12 cellular contexts compared by ENCODE assay signal in the genomic region with DNA sequence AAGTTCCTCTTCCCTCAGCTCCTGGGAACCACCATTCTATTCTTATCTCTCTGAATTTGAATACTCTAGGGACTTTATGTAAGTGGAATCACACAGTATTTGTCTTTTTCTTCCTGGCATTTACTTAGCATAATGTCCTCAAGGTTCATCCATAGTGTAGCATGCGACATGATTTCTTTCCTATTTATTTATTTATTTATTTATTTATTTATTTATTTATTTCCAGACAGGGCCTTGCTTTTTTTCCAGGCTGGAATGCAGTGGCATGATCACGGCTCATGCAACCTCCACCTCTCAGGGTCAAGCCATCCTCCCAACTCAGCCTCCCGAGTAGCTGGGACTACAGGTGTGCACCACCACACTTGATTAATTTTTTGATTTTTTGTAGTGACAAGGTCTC.
A peak's percentile ranks its signal among the peaks of the same experiment; 100 is the strongest.
DNase-seq lines count a peak whose midpoint lies in the region; ATAC-seq and TF ChIP-seq lines count a peak whose summit lies in the region.
"Had no signal": no experiment of that assay in that cellular context is flagged by ENCODE, and none has a peak within 500 bp of the region (broad histone marks: within the 10 kb centered on the region; RNA-seq: fewer than 3 reads in every experiment).

No MANE protein-coding gene starts in this region.

- no peak overlapping the region for H3K4me3 Mint-ChIP-seq in CD8-positive, alpha-beta T cell
- H3K4me3 Mint-ChIP-seq: CD14-positive monocyte; CD8-positive, alpha-beta memory T cell had no signal

- H3K79me1 ChIP-seq in trophoblast cell (ENCODE audit: low read length), result no peaks in the 10 kb centered on the region

- H3K9me3 ChIP-seq in AG04450 (ENCODE audit: control insufficient read depth, insufficient read depth, low read length), result no peaks in the 10 kb centered on the region
- no peaks in the 10 kb centered on the region for H3K9me3 ChIP-seq in hepatocyte (ENCODE audit: low read depth)
- H3K9me3 ChIP-seq in trophoblast cell (ENCODE audit: insufficient read depth, low read depth, low read length), result no peaks in the 10 kb centered on the region
- no peaks in the 10 kb centered on the region for H3K9me3 ChIP-seq in CD8-positive, alpha-beta T cell (ENCODE audit: low read length)

- H3K23ac ChIP-seq in trophoblast cell (ENCODE audit: low read length), result no peak overlapping the region

- H3K4me1 ChIP-seq in KMS-11 (ENCODE audit: low read depth, poor library complexity, severe bottlenecking), result peaks cover 21% of the 10 kb centered on the region
- peaks cover 6% of the 10 kb centered on the region for H3K4me1 ChIP-seq in hepatocyte (ENCODE audit: insufficient read depth)
- peaks cover 4 to 10% of the 10 kb centered on the region in 2 experiments for H3K4me1 ChIP-seq in trophoblast cell (ENCODE audit: control insufficient read depth in 1 of 2, insufficient read depth in 2 of 2, low read length in 2 of 2)
- no peaks in the 10 kb centered on the region for H3K4me1 ChIP-seq in CD8-positive, alpha-beta T cell (ENCODE audit: insufficient read depth, low read length)

- intact Hi-C loops in CD8-positive, alpha-beta T cell (cut with DNase I, micrococcal nuclease), result no loop called here

- no peak overlapping the region for H4K12ac ChIP-seq in trophoblast cell (ENCODE audit: low read depth, low read length)

- H2BK12ac ChIP-seq in trophoblast cell (ENCODE audit: low read length), result peak overlapping the region; percentile 67

- H3K4me1 Mint-ChIP-seq in CD8-positive, alpha-beta T cell (ENCODE audit: low read depth), result no peaks in the 10 kb centered on the region

- H3K79me2 ChIP-seq in KMS-11 (ENCODE audit: insufficient read depth, low read depth), result no peaks in the 10 kb centered on the region
- no peaks in the 10 kb centered on the region for H3K79me2 ChIP-seq in hepatocyte
- H3K79me2 ChIP-seq in trophoblast cell (ENCODE audit: control insufficient read depth, insufficient read depth, low read length, poor library complexity), result no peaks in the 10 kb centered on the region

- no peaks in the 10 kb centered on the region for H3K9me3 Mint-ChIP-seq in CD8-positive, alpha-beta T cell
- H3K9me3 Mint-ChIP-seq: CD14-positive monocyte; CD8-positive, alpha-beta memory T cell had no signal

- no peak overlapping the region for H3K4ac ChIP-seq in trophoblast cell (ENCODE audit: low read depth, low read length)

- H3K14ac ChIP-seq in trophoblast cell (ENCODE audit: low read length), result no peak overlapping the region

- H2BK5ac ChIP-seq in trophoblast cell (ENCODE audit: low read depth, low read length, poor library complexity), result no peak overlapping the region

- WGBS in hepatocyte (ENCODE audit: low lambda C conversion rate, missing lambda C conversion rate), result 97% methylated on average over 3 of the region's 3 CpGs
- no CpG with 5 or more reads among the region's 3 CpGs for WGBS in trophoblast cell (ENCODE audit: extremely low coverage, insufficient coverage, insufficient read length)

- H3K36me3 Mint-ChIP-seq in CD8-positive, alpha-beta T cell, result no peaks in the 10 kb centered on the region
- H3K36me3 Mint-ChIP-seq: CD14-positive monocyte; CD8-positive, alpha-beta memory T cell had no signal

- no peaks in the 10 kb centered on the region for H3K9me2 ChIP-seq in hepatocyte (replicated peaks; ENCODE audit: insufficient read depth)

- no peak overlapping the region for H3K18ac ChIP-seq in trophoblast cell (ENCODE audit: low read length)

- H4K8ac ChIP-seq in trophoblast cell (ENCODE audit: low read depth, low read length), result no peak overlapping the region

- no peak for ATAC-seq in CD8-positive, alpha-beta T cell
- no peak for ATAC-seq in GM18907 (IDR thresholded peaks at IDR 0.05; ENCODE audit: unreplicated experiment)

- H3K27ac Mint-ChIP-seq in CD8-positive, alpha-beta T cell, result no peak overlapping the region
- H3K27ac Mint-ChIP-seq: CD14-positive monocyte; CD8-positive, alpha-beta memory T cell had no signal

- H3K4me2 ChIP-seq in KMS-11 (0 out of 2 replicates have a peak overlapping the region, but pooled peaks have one; percentile 37), hepatocyte (no peak overlapping the region), trophoblast cell (ENCODE audit: low read length) (no peak overlapping the region)

- H3K27me3 ChIP-seq in AG04450 (ENCODE audit: control insufficient read depth, insufficient read depth, low read length), result no peaks in the 10 kb centered on the region
- H3K27me3 ChIP-seq in KMS-11 (ENCODE audit: insufficient read depth, low read depth), result no peaks in the 10 kb centered on the region
- no peaks in the 10 kb centered on the region for H3K27me3 ChIP-seq in hepatocyte
- H3K27me3 ChIP-seq in trophoblast cell (ENCODE audit: insufficient read depth, low read length), result no peaks in the 10 kb centered on the region
- no peaks in the 10 kb centered on the region for H3K27me3 ChIP-seq in CD8-positive, alpha-beta T cell (ENCODE audit: insufficient read depth, low read length)

- CTCF ChIA-PET in AG04450 (lab: Charles Lee), result interaction anchor here (1.3 kb wide), 1 partner anchor 464 kb away, joined by 3 read pairs; no protein-coding TSS in a partner anchor
- CTCF ChIA-PET in CD8-positive, alpha-beta T cell (lab: Charles Lee), result no interaction called here

- POLR2A ChIA-PET in AG04450 (lab: Yijun Ruan, JAX), result interaction anchor here (0.6 to 2.2 kb wide), 3 partner anchors 19 to 1151 kb away, joined by 3 to 17 read pairs (median 7); no protein-coding TSS in a partner anchor
- POLR2A ChIA-PET in CD8-positive, alpha-beta T cell (lab: Charles Lee), result interaction anchor here (0.5 kb wide), 1 partner anchor 125 kb away, joined by 3 read pairs; no protein-coding TSS in a partner anchor

- H3K36me3 ChIP-seq in KMS-11 (ENCODE audit: insufficient read depth), result no peaks in the 10 kb centered on the region
- H3K36me3 ChIP-seq in hepatocyte (replicated peaks; ENCODE audit: insufficient read depth, low read depth), result no peaks in the 10 kb centered on the region
- H3K36me3 ChIP-seq in trophoblast cell (ENCODE audit: control insufficient read depth in 1 of 2, insufficient read depth in 2 of 2, low read length in 2 of 2), result no peaks in the 10 kb centered on the region
- no peaks in the 10 kb centered on the region for H3K36me3 ChIP-seq in CD8-positive, alpha-beta T cell (ENCODE audit: insufficient read depth, low read length)

- no peak for DNase-seq in AG04450 (ENCODE audit: low read depth, low spot score)
- DNase-seq in hepatocyte (ENCODE audit: low spot score), result no peak
- DNase-seq in trophoblast cell, result no peak
- no peak for DNase-seq in NCI-H2171 treated with DMSO at 0.1 percent for 48 hours (lab: John Stamatoyannopoulos, UW)
- no peak for DNase-seq in NCI-H146 (lab: John Stamatoyannopoulos, UW)
- DNase-seq in CD8-positive, alpha-beta T cell, result no peak
- DNase-seq: CD8-positive, alpha-beta memory T cell; GF-D8; HCEC 1CT had no signal

- no peak overlapping the region for H2AK5ac ChIP-seq in trophoblast cell (ENCODE audit: low read length)

- TF ChIP-seq CTCF in AG04450 (IDR thresholded peaks at IDR 0.05; ENCODE audit: low read depth, low read length) (no peak), KMS-11 (conservative IDR thresholded peaks at IDR 0.05; ENCODE audit: low read depth, low read length) (no peak), hepatocyte (IDR thresholded peaks at IDR 0.05; ENCODE audit: poor library complexity) (no peak)
- TF ChIP-seq CTCF in CD8-positive, alpha-beta T cell (IDR thresholded peaks at IDR 0.05), result no peak

- H3K9ac ChIP-seq in KMS-11 (no peak overlapping the region), trophoblast cell (ENCODE audit: low read length) (no peak overlapping the region)

- H2AFZ ChIP-seq in KMS-11 (ENCODE audit: low read depth) (peak overlapping the region; percentile 55; the same call in 1 of the 2 replicates), hepatocyte (no peak overlapping the region), trophoblast cell (ENCODE audit: insufficient read depth, low read length, poor library complexity) (no peak overlapping the region)

- H4K91ac ChIP-seq in trophoblast cell (ENCODE audit: low read depth, low read length), result no peak overlapping the region

- H4K20me1 ChIP-seq in KMS-11 (ENCODE audit: insufficient read depth), result no peaks in the 10 kb centered on the region
- no peaks in the 10 kb centered on the region for H4K20me1 ChIP-seq in hepatocyte (ENCODE audit: insufficient read depth, poor library complexity, severe bottlenecking)

- no peak overlapping the region for H2BK120ac ChIP-seq in trophoblast cell (ENCODE audit: insufficient read depth, low read length, poor library complexity)

- H3K27ac ChIP-seq in AG04450 (ENCODE audit: low read depth, low read length) (peak overlapping the region; percentile 76), KMS-11 (no peak overlapping the region), hepatocyte (peak overlapping the region; percentile 68), trophoblast cell (ENCODE audit: low read depth, low read length) (no peak overlapping the region)
- no peak overlapping the region for H3K27ac ChIP-seq in CD8-positive, alpha-beta T cell (ENCODE audit: low read depth, low read length)

- no peak overlapping the region for H3K4me3 ChIP-seq in AG04450 (ENCODE audit: low read depth, low read length)
- no peak overlapping the region for H3K4me3 ChIP-seq in KMS-11 (IDR thresholded peaks at IDR 0.05; ENCODE audit: insufficient read depth, low read depth, low read length)
- no peak overlapping the region for H3K4me3 ChIP-seq in hepatocyte
- H3K4me3 ChIP-seq in trophoblast cell (ENCODE audit: low read depth, low read length), result no peak overlapping the region
- no peak overlapping the region for H3K4me3 ChIP-seq in CD8-positive, alpha-beta T cell (ENCODE audit: low read depth, low read length)

- peaks cover 12% of the 10 kb centered on the region for H3K27me3 Mint-ChIP-seq in CD8-positive, alpha-beta T cell (ENCODE audit: low read depth)

Comparison
In these comparisons a context has a peak if more than half of its experiments do, and no peak if none do; other contexts are left out.
1. H3K27ac ChIP-seq: peak in AG04450 (single experiment) and hepatocyte (single experiment); none in KMS-11 (single experiment), trophoblast cell (single experiment) and CD8-positive, alpha-beta T cell (single experiment).